In the genomic region with DNA sequence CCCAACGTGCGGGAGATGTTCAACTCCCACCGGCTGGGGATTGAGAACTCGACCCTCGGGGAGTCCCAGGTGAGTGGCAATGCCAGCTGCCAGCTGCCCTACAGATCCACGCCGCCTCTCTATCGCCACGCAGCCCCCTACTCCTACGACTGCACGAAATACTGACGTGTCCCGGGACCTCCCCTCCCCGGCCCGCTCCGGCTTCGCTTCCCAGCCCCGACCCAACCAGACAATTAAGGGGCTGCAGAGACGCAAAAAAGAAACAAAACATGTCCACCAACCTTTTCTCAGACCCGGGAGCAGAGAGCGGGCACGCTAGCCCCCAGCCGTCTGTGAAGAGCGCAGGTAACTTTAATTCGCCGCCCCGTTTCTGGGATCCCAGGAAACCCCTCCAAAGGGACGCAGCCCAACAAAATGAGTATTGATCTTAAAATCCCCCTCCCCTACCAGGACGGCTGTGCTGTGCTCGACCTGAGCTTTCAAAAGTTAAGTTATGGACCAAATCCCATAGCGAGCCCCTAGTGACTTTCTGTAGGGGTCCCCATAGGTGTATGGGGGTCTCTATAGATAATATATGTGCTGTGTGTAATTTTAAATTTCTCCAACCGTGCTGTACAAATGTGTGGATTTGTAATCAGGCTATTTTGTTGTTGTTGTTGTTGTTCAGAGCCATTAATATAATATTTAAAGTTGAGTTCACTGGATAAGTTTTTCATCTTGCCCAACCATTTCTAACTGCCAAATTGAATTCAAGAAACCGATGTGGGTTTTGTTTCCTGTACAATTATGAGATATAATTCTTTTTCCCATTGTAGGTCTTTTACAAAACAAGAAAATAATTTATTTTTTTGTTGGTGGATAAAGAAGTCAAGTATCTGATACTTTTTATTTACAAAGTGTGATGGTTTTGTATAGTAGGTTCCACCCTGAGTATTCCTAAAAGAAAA, we compare ENCODE assay signal across 10 cellular contexts. TPM values are rescaled to one million over a fixed set of nuclear protein-coding genes. Genes with fewer than 3 reads are reported as not detected.
DNase-seq lines count a peak whose midpoint lies in the region; ATAC-seq and TF ChIP-seq lines count a peak whose summit lies in the region.
"Had no signal": no experiment of that assay in that cellular context is flagged by ENCODE, and none has a peak within 500 bp of the region (broad histone marks: within the 10 kb centered on the region; RNA-seq: fewer than 3 reads in every experiment).

No MANE protein-coding gene starts in this region.

- peaks cover 1% of the 10 kb centered on the region for H3K4me1 Mint-ChIP-seq in activated CD4-positive, alpha-beta T cell treated with anti-CD3 and anti-CD28 coated beads, Interleukin-2, amount 10 ng/mL, durations not matched to agents 24 days and 14 days

- DNase-seq in activated CD4-positive, alpha-beta T cell treated with anti-CD3 and anti-CD28 coated beads, Interleukin-2, amount 10 ng/mL, durations not matched to agents 24 days and 14 days: no peak
- no peak for DNase-seq in activated CD4-positive, alpha-beta T cell treated with anti-CD3 and anti-CD28 coated beads, Interleukin-2, amount 50 U/mL, for 4 hours
- DNase-seq in cardiac fibroblast (ENCODE audit: low read depth in 2 of 2) (peak in 1 of 2 donors; percentile 18), lower lobe of right lung (no peak), tibial artery (peak in 1 of 2 donors; percentile 65), SKM-1 (lab: John Stamatoyannopoulos, UW; ENCODE audit: unreplicated experiment) (no peak), putamen (ENCODE audit: low spot score) (no peak)
- DNase-seq: activated CD4-positive, alpha-beta T cell treated with anti-CD3 and anti-CD28 coated beads for 1 hour had no signal

- H3K27ac ChIP-seq in lower lobe of right lung (no peak overlapping the region), tibial artery (peak overlapping the region; percentile 95 to 97)

- no peaks in the 10 kb centered on the region for H3K36me3 Mint-ChIP-seq in activated CD4-positive, alpha-beta T cell treated with anti-CD3 and anti-CD28 coated beads, Interleukin-2, amount 10 ng/mL, durations not matched to agents 24 days and 14 days (ENCODE audit: low read depth)

- H3K4me3 ChIP-seq in cardiac fibroblast (replicated peaks in 1 of 2; ENCODE audit: low read depth in 2 of 2, low read length in 2 of 2): peak overlapping the region; percentile 66 to 87
- peak overlapping the region; percentile 27 for H3K4me3 ChIP-seq in lower lobe of right lung
- H3K4me3 ChIP-seq in tibial artery: peak overlapping the region; percentile 81 to 86

- peaks cover 7% of the 10 kb centered on the region for H3K4me1 ChIP-seq in lower lobe of right lung
- peaks cover 0 to 39% (median 27%) of the 10 kb centered on the region in 4 donors for H3K4me1 ChIP-seq in tibial artery

- H3K36me3 ChIP-seq in lower lobe of right lung (no peaks in the 10 kb centered on the region), tibial artery (peaks cover 0 to 5% (median 0%) of the 10 kb centered on the region in 3 donors)

- H3K27me3 Mint-ChIP-seq in activated CD4-positive, alpha-beta T cell treated with anti-CD3 and anti-CD28 coated beads, Interleukin-2, amount 10 ng/mL, durations not matched to agents 24 days and 14 days: peaks cover 66% of the 10 kb centered on the region

- H3K9me3 ChIP-seq in lower lobe of right lung (no peaks in the 10 kb centered on the region), tibial artery (no peaks in the 10 kb centered on the region)

- intact Hi-C loops in activated CD4-positive, alpha-beta T cell treated with anti-CD3 and anti-CD28 coated beads, Interleukin-2, amount 10 ng/mL, durations not matched to agents 24 days and 14 days (cut with micrococcal nuclease): loop anchor here (1.0 to 10.0 kb wide), 2 partner anchors 71 to 1066 kb away; no protein-coding TSS in a partner anchor
- intact Hi-C loops in lower lobe of right lung (cut with DNase I) (no loop called here), tibial artery (cut with DNase I; ENCODE audit: low total_unique reads) (no loop called here)

- peak overlapping the region; percentile 63 for H3K27ac Mint-ChIP-seq in activated CD4-positive, alpha-beta T cell treated with anti-CD3 and anti-CD28 coated beads, Interleukin-2, amount 10 ng/mL, durations not matched to agents 24 days and 14 days

- no peak for TF ChIP-seq CTCF in cardiac fibroblast (IDR thresholded peaks at IDR 0.05; ENCODE audit: low read depth, low read length)
- TF ChIP-seq CTCF in lower lobe of right lung (IDR thresholded peaks at IDR 0.05): no peak
- no peak for TF ChIP-seq CTCF in tibial artery (IDR thresholded peaks at IDR 0.05)

- no peak for ATAC-seq in lower lobe of right lung
- no peak for ATAC-seq in HG02798 (IDR thresholded peaks at IDR 0.05; ENCODE audit: poor library complexity, unreplicated experiment)

- H3K9me3 Mint-ChIP-seq in activated CD4-positive, alpha-beta T cell treated with anti-CD3 and anti-CD28 coated beads, Interleukin-2, amount 10 ng/mL, durations not matched to agents 24 days and 14 days: no peaks in the 10 kb centered on the region

- H3K27me3 ChIP-seq in lower lobe of right lung (ENCODE audit: low read depth) (peaks cover 100% of the 10 kb centered on the region), tibial artery (no peaks in the 10 kb centered on the region)

- no peak overlapping the region for H3K4me3 Mint-ChIP-seq in activated CD4-positive, alpha-beta T cell treated with anti-CD3 and anti-CD28 coated beads, Interleukin-2, amount 10 ng/mL, durations not matched to agents 24 days and 14 days

RNA-seq across cellular contexts. Expression of a gene that starts 2.3 kb away (rescaled TPM):
- not detected in 2 replicates for total RNA-seq in activated CD4-positive, alpha-beta T cell treated with anti-CD3 and anti-CD28 coated beads, Interleukin-2, amount 10 ng/mL, durations not matched to agents 24 days and 14 days
- total RNA-seq in lower lobe of right lung: 1.6 TPM

RNA-seq across cellular contexts. Expression of a gene that starts 9.4 kb away (rescaled TPM):
- 0.05 TPM in 1 of 2 replicates, not detected in the other for total RNA-seq in activated CD4-positive, alpha-beta T cell treated with anti-CD3 and anti-CD28 coated beads, Interleukin-2, amount 10 ng/mL, durations not matched to agents 24 days and 14 days
- total RNA-seq in lower lobe of right lung: 0.83 TPM
- total RNA-seq: subcutaneous adipose tissue had no signal

RNA-seq across cellular contexts. Expression of a gene that starts 13.9 kb away (rescaled TPM):
- total RNA-seq in activated CD4-positive, alpha-beta T cell treated with anti-CD3 and anti-CD28 coated beads, Interleukin-2, amount 10 ng/mL, durations not matched to agents 24 days and 14 days: 27.2 and 29.1 TPM in 2 replicates
- 21.2 TPM for total RNA-seq in lower lobe of right lung

RNA-seq across cellular contexts. Expression of a gene that starts 58.6 kb away (rescaled TPM):
- not detected in 2 replicates for total RNA-seq in activated CD4-positive, alpha-beta T cell treated with anti-CD3 and anti-CD28 coated beads, Interleukin-2, amount 10 ng/mL, durations not matched to agents 24 days and 14 days
- total RNA-seq in lower lobe of right lung: 31.2 TPM

Comparison
In these comparisons a context has a peak if more than half of its experiments do, and no peak if none do; other contexts are left out.
1. H3K4me3 ChIP-seq: peak in every context shown above with its lines; median percentile 84 in tibial artery; 76 in cardiac fibroblast; 27 in lower lobe of right lung.